1 cellular context compared by ENCODE assay signal in genomic region chr17:50208611-50209061, GRCh38.
TF ChIP-seq lines count a peak whose summit lies in the region.

No MANE protein-coding gene starts in this region.

TF ChIP-seq in K562, 482 proteins besides CTCF, POLR2A, EP300 and RAD21 (continued from another document and continues in another):
- TF ChIP-seq PRDM10 (IDR thresholded peaks at IDR 0.05; ENCODE audit: partially characterized antibody) (peak; percentile 46), KLF1 (tag; IDR thresholded peaks at IDR 0.05) (peak; percentile 84; the same call in 1 of the 2 replicates), CBFA2T3 (IDR thresholded peaks at IDR 0.05) (peak; percentile 99), MEF2D (tag; conservative IDR thresholded peaks at IDR 0.05; ENCODE audit: low read depth) (peak; percentile 76; the same call in 1 of the 2 replicates), TCF15 (CRISPR knock-in tag; IDR thresholded peaks at IDR 0.05) (0 out of 2 replicates have a peak, but pooled peaks have one; percentile 53), ZNF197 (CRISPR knock-in tag; IDR thresholded peaks at IDR 0.05; ENCODE audit: low read depth) (peak; percentile 48; the same call in 1 of the 2 replicates), STAT5A (IDR thresholded peaks at IDR 0.05; ENCODE audit: borderline replicate concordance, low read length) (peak; percentile 87), HNRNPUL1 (IDR thresholded peaks at IDR 0.05; ENCODE audit: low read length) (no peak), ZNF830 (CRISPR knock-in tag; IDR thresholded peaks at IDR 0.05) (no peak), RBM15 (IDR thresholded peaks at IDR 0.05; ENCODE audit: insufficient read depth, low read length) (no peak), ZFP36 (IDR thresholded peaks at IDR 0.05; ENCODE audit: low read depth, low read length, partially characterized antibody) (peak; percentile 100), ARID3A (IDR thresholded peaks at IDR 0.05; ENCODE audit: borderline replicate concordance, low read depth, low read length) (no peak), PHTF2 (CRISPR knock-in tag; IDR thresholded peaks at IDR 0.05) (peak; percentile 42; the same call in 1 of the 2 replicates), SNAPC5 (CRISPR knock-in tag; IDR thresholded peaks at IDR 0.05) (no peak), YBX1 (IDR thresholded peaks at IDR 0.05) (no peak), L3MBTL2 (IDR thresholded peaks at IDR 0.05) (peak; percentile 28; the same call in 1 of the 2 replicates), MEF2A (IDR thresholded peaks at IDR 0.05; ENCODE audit: control insufficient read depth, low read depth, low read length) (no peak), CBX5 (IDR thresholded peaks at IDR 0.05; ENCODE audit: borderline replicate concordance, low read depth) (peak; percentile 69; the same call in 1 of the 2 replicates), TAF15 (IDR thresholded peaks at IDR 0.05; ENCODE audit: low read depth, low read length) (no peak), LEF1 (IDR thresholded peaks at IDR 0.05) (peak; percentile 97), WHSC1 (IDR thresholded peaks at IDR 0.05; ENCODE audit: low read length) (no peak), MTA3 (IDR thresholded peaks at IDR 0.05; ENCODE audit: borderline replicate concordance) (peak; percentile 91), ZNF143 (CRISPR knock-in tag; IDR thresholded peaks at IDR 0.05) (peak; percentile 70), PCBP2 (IDR thresholded peaks at IDR 0.05; ENCODE audit: low read depth, low read length, poor library complexity, severe bottlenecking) (no peak), GTF3C2 (IDR thresholded peaks at IDR 0.05; ENCODE audit: borderline replicate concordance, extremely low read depth, insufficient read length) (peak; percentile 57), ARNT (IDR thresholded peaks at IDR 0.05) (peak; percentile 94 to 96), ATF7 (IDR thresholded peaks at IDR 0.05) (peak; percentile 79), SP1 (CRISPR knock-in tag; IDR thresholded peaks at IDR 0.05) (0 out of 2 replicates have a peak, but pooled peaks have one; percentile 38), NR2C2 (CRISPR knock-in tag; IDR thresholded peaks at IDR 0.05) (0 out of 2 replicates have a peak, but pooled peaks have one; percentile 15), NR2C2 (tag; IDR thresholded peaks at IDR 0.05) (peak; percentile 65; the same call in 1 of the 2 replicates), MAZ (CRISPR knock-in tag; conservative IDR thresholded peaks at IDR 0.05 in 1 of 2, IDR thresholded peaks at IDR 0.05 in 1 of 2) (peak; percentile 76 to 78), CC2D1A (IDR thresholded peaks at IDR 0.05) (peak; percentile 97), ZC3H4 (CRISPR knock-in tag; IDR thresholded peaks at IDR 0.05; ENCODE audit: borderline replicate concordance) (no peak), HNRNPH1 (optimal IDR thresholded peaks at IDR 0.05; ENCODE audit: low read depth, low read length) (no peak), HES1 (IDR thresholded peaks at IDR 0.05; ENCODE audit: low read depth) (peak; percentile 74; the same call in 1 of the 2 replicates), ETV5 (CRISPR knock-in tag; IDR thresholded peaks at IDR 0.05; ENCODE audit: low read depth) (peak; percentile 59; the same call in 1 of the 2 replicates), PCBP1 (IDR thresholded peaks at IDR 0.05; ENCODE audit: low read depth, low read length, poor library complexity, severe bottlenecking) (no peak), BRD9 (IDR thresholded peaks at IDR 0.05; ENCODE audit: low read depth, partially characterized antibody) (peak; percentile 29), ZNF398 (CRISPR knock-in tag; IDR thresholded peaks at IDR 0.05) (no peak), TRIM28 (IDR thresholded peaks at IDR 0.05) (peak; percentile 89), ZHX1 (conservative IDR thresholded peaks at IDR 0.05; ENCODE audit: low read length) (no peak), ZNF324 (CRISPR knock-in tag; IDR thresholded peaks at IDR 0.05) (peak; percentile 12; the same call in 1 of the 2 replicates), ZEB2 (IDR thresholded peaks at IDR 0.05) (peak; percentile 86), FOXK2 (conservative IDR thresholded peaks at IDR 0.05 in 1 of 2, IDR thresholded peaks at IDR 0.05 in 1 of 2; ENCODE audit: low read depth in 2 of 2) (peak in 1 of 2 experiments; percentile 24; a peak in 1 of 4 replicates), KLF13 (tag; IDR thresholded peaks at IDR 0.05; ENCODE audit: borderline replicate concordance, low read depth) (0 out of 2 replicates have a peak, but pooled peaks have one; percentile 23), CBX1 (IDR thresholded peaks at IDR 0.05; ENCODE audit: low read depth) (peak; percentile 73; the same call in 1 of the 2 replicates), E2F8 (IDR thresholded peaks at IDR 0.05; ENCODE audit: low read depth, partially characterized antibody) (peak; percentile 67)
